In the genomic region with DNA sequence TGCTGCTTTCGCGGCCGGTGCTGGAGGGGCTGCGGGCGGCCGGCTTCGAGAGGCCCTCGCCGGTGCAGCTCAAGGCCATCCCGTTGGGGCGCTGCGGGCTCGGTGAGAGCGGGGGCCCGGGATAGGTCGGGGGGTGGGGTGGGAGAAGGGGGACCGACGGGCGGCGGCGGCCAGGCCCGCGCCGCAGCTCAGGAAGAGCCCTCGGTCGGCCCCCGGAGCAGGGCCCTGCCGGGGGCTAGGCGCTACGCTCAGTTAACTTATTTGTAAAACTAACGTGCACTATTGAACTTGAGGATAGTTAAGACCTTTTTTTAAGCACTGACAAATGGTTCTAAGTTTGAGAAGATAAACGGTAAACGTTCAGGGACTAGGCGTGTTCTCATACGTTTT, we compare ENCODE assay signal across 8 cellular contexts. TPM values are rescaled to one million over a fixed set of nuclear protein-coding genes. Genes with fewer than 3 reads are reported as not detected.
A peak's percentile ranks its signal among the peaks of the same experiment; 100 is the strongest.
DNase-seq lines count a peak whose midpoint lies in the region; ATAC-seq and TF ChIP-seq lines count a peak whose summit lies in the region.

No MANE protein-coding gene starts in this region.

- ATAC-seq in DND-41 (ENCODE audit: insufficient read depth, low read depth) (peak; percentile 32), HG02870 (IDR thresholded peaks at IDR 0.05; ENCODE audit: unreplicated experiment) (peak; percentile 8), right cardiac atrium (peak in 1 of 2 donors; percentile 59)
- peak; percentile 18 to 19 for ATAC-seq in stimulated activated naive B cell treated with anti-CD40 and anti-IgM and Interleukin-4, amounts not matched to agents 10 μg/mL and 1 μg/mL and 100 μg/mL, for 72 hours (replicated peaks)

- peaks cover 23% of the 10 kb centered on the region; the same call in 1 of the 2 replicates for H4K20me1 ChIP-seq in DND-41 (ENCODE audit: insufficient read depth, low read length)

- H2AFZ ChIP-seq in DND-41 (ENCODE audit: low read depth, low read length): peak overlapping the region; percentile 93

- peak overlapping the region; percentile 83 for H3K4me2 ChIP-seq in DND-41 (ENCODE audit: insufficient read depth, low read length)

- H3K4me3 ChIP-seq in DND-41 (ENCODE audit: low read depth in 1 of 2, low read length in 2 of 2) (peak overlapping the region; percentile 80 to 86; a peak in 3 of 4 replicates), right cardiac atrium (ENCODE audit: low read length) (peak overlapping the region; percentile 63)

- H3K9me3 ChIP-seq in DND-41 (ENCODE audit: insufficient read depth, low read length, severe bottlenecking) (no peaks in the 10 kb centered on the region), right cardiac atrium (ENCODE audit: control insufficient read depth, low read length) (no peaks in the 10 kb centered on the region)

- H3K27ac ChIP-seq in DND-41 (ENCODE audit: low read length) (peak overlapping the region; percentile 99), right cardiac atrium (ENCODE audit: low read length) (no peak overlapping the region)

- peaks cover 38% of the 10 kb centered on the region for H3K4me1 Mint-ChIP-seq in activated CD4-positive, alpha-beta memory T cell treated with anti-CD3 and anti-CD28 coated beads for 36 hours (ENCODE audit: low read depth)
- H3K4me1 Mint-ChIP-seq in stimulated activated naive B cell treated with anti-CD40 and anti-IgM and Interleukin-4, amounts not matched to agents 10 μg/mL and 1 μg/mL and 100 μg/mL, for 72 hours: peaks cover 16 to 45% of the 10 kb centered on the region in 2 donors

- peak overlapping the region; percentile 84 for H3K4me3 Mint-ChIP-seq in activated CD4-positive, alpha-beta memory T cell treated with anti-CD3 and anti-CD28 coated beads for 36 hours
- H3K4me3 Mint-ChIP-seq in stimulated activated naive B cell treated with anti-CD40 and anti-IgM and Interleukin-4, amounts not matched to agents 10 μg/mL and 1 μg/mL and 100 μg/mL, for 72 hours: peak overlapping the region; percentile 85 to 96

- H3K27ac Mint-ChIP-seq in activated CD4-positive, alpha-beta memory T cell treated with anti-CD3 and anti-CD28 coated beads for 36 hours: peak overlapping the region; percentile 97
- H3K27ac Mint-ChIP-seq in stimulated activated naive B cell treated with anti-CD40 and anti-IgM and Interleukin-4, amounts not matched to agents 10 μg/mL and 1 μg/mL and 100 μg/mL, for 72 hours: peak overlapping the region; percentile 98

- DNase-seq in DND-41: no peak
- DNase-seq in activated CD4-positive, alpha-beta memory T cell treated with anti-CD3 and anti-CD28 coated beads for 36 hours: no peak
- no peak for DNase-seq in right cardiac atrium
- DNase-seq in stimulated activated naive B cell treated with anti-CD40 and anti-IgM and Interleukin-4, amounts not matched to agents 10 μg/mL and 1 μg/mL and 100 μg/mL, for 72 hours: no peak
- no peak for DNase-seq in NCI-H2107 treated with DMSO at 0.1 percent for 48 hours (lab: John Stamatoyannopoulos, UW; ENCODE audit: unreplicated experiment)
- no peak for DNase-seq in RKO (ENCODE audit: low spot score)
- DNase-seq in GDM1 (lab: John Stamatoyannopoulos, UW): no peak

- peaks cover 41% of the 10 kb centered on the region for H3K36me3 ChIP-seq in DND-41 (ENCODE audit: insufficient read depth, low read length)

- H3K9me3 Mint-ChIP-seq in activated CD4-positive, alpha-beta memory T cell treated with anti-CD3 and anti-CD28 coated beads for 36 hours: no peaks in the 10 kb centered on the region
- no peaks in the 10 kb centered on the region for H3K9me3 Mint-ChIP-seq in stimulated activated naive B cell treated with anti-CD40 and anti-IgM and Interleukin-4, amounts not matched to agents 10 μg/mL and 1 μg/mL and 100 μg/mL, for 72 hours

- H3K27me3 ChIP-seq in DND-41 (ENCODE audit: insufficient read depth, low read length, poor library complexity) (no peaks in the 10 kb centered on the region), right cardiac atrium (ENCODE audit: control insufficient read depth, insufficient read depth) (no peaks in the 10 kb centered on the region)

- POLR2A ChIA-PET in activated CD4-positive, alpha-beta memory T cell treated with anti-CD3 and anti-CD28 coated beads for 36 hours (lab: Charles Lee): interaction anchor here (1.6 kb wide), 1 partner anchor 248 kb away, joined by 5 read pairs; no protein-coding TSS in a partner anchor

- TF ChIP-seq CTCF in DND-41 (IDR thresholded peaks at IDR 0.05; ENCODE audit: borderline replicate concordance, extremely low read depth, low read length, poor library complexity, severe bottlenecking): no peak

- H3K9ac ChIP-seq in DND-41 (ENCODE audit: low read depth, low read length): peak overlapping the region; percentile 80

- H3K4me1 ChIP-seq in DND-41 (ENCODE audit: insufficient read depth, low read length) (peaks cover 34% of the 10 kb centered on the region), right cardiac atrium (ENCODE audit: control insufficient read depth, insufficient read depth, low read length) (no peaks in the 10 kb centered on the region)

- H3K36me3 Mint-ChIP-seq in activated CD4-positive, alpha-beta memory T cell treated with anti-CD3 and anti-CD28 coated beads for 36 hours: peaks cover 17% of the 10 kb centered on the region
- peaks cover 10 to 20% of the 10 kb centered on the region in 2 donors for H3K36me3 Mint-ChIP-seq in stimulated activated naive B cell treated with anti-CD40 and anti-IgM and Interleukin-4, amounts not matched to agents 10 μg/mL and 1 μg/mL and 100 μg/mL, for 72 hours

- no peaks in the 10 kb centered on the region for H3K27me3 Mint-ChIP-seq in activated CD4-positive, alpha-beta memory T cell treated with anti-CD3 and anti-CD28 coated beads for 36 hours
- H3K27me3 Mint-ChIP-seq in stimulated activated naive B cell treated with anti-CD40 and anti-IgM and Interleukin-4, amounts not matched to agents 10 μg/mL and 1 μg/mL and 100 μg/mL, for 72 hours: no peaks in the 10 kb centered on the region

- H3K79me2 ChIP-seq in DND-41 (ENCODE audit: insufficient read depth, low read length): peaks cover 55% of the 10 kb centered on the region

- CTCF ChIA-PET in activated CD4-positive, alpha-beta memory T cell treated with anti-CD3 and anti-CD28 coated beads for 36 hours (lab: Charles Lee): interaction anchor here (0.9 to 3.9 kb wide), 9 partner anchors 9 to 314 kb away, joined by 3 to 30 read pairs (median 8); partner anchors contain the start of genes ADORA3 and TMIGD3

- intact Hi-C loops in activated CD4-positive, alpha-beta memory T cell treated with anti-CD3 and anti-CD28 coated beads for 36 hours (cut with micrococcal nuclease): loop anchor here (5.0 kb wide), 5 partner anchors 104 to 874 kb away; partner anchors contain the start of genes DENND2D and RAP1A
- intact Hi-C loops in right cardiac atrium (cut with DNase I): loop anchor here in 1 of 4 donors (10.0 kb wide), 1 partner anchor 271 kb away; no protein-coding TSS in a partner anchor

- WGBS in right cardiac atrium: under 1% methylated on average over 35 of the region's 35 CpGs

RNA-seq across cellular contexts. Expression of gene DDX20, which starts 0.4 kb away (rescaled TPM):
- total RNA-seq in activated CD4-positive, alpha-beta memory T cell treated with anti-CD3 and anti-CD28 coated beads for 36 hours: 10 to 100 TPM; 14.2 to 15.9 TPM
- total RNA-seq in right cardiac atrium: 1 to 10 TPM; 5.5 to 7.7 (median 6.7) TPM
- polyA plus RNA-seq in right cardiac atrium: 3.4 TPM

RNA-seq across cellular contexts. Expression of gene INKA2, which starts 16.9 kb away (rescaled TPM):
- 1 to 10 TPM; 1.4 to 2.3 TPM for total RNA-seq in activated CD4-positive, alpha-beta memory T cell treated with anti-CD3 and anti-CD28 coated beads for 36 hours
- 10 to 100 TPM; 18.9 to 46.2 (median 26.9) TPM for total RNA-seq in right cardiac atrium
- polyA plus RNA-seq in right cardiac atrium: 14.3 TPM

Comparison
In these comparisons a context has a peak if more than half of its experiments do, and no peak if none do; other contexts are left out.
1. RNA of gene INKA2, which starts 16.9 kb away (total RNA-seq): 18.9 to 46.2 TPM in right cardiac atrium; 1.4 to 2.3 TPM in activated CD4-positive, alpha-beta memory T cell treated with anti-CD3 and anti-CD28 coated beads for 36 hours; every median in the first group is over 4 times any median in the second.